12 cellular contexts compared by ENCODE assay signal in genomic region chr18:12598181-12598921, GRCh38. TPM values are rescaled to one million over a fixed set of nuclear protein-coding genes. Genes with fewer than 3 reads are reported as not detected.
A peak's percentile ranks its signal among the peaks of the same experiment; 100 is the strongest.
DNase-seq lines count a peak whose midpoint lies in the region; ATAC-seq, FAIRE-seq and TF ChIP-seq lines count a peak whose summit lies in the region.
"Had no signal": no experiment of that assay in that cellular context is flagged by ENCODE, and none has a peak within 500 bp of the region (broad histone marks: within the 10 kb centered on the region; RNA-seq: fewer than 3 reads in every experiment).

No MANE protein-coding gene starts in this region.

- no peak for TF ChIP-seq POLR2A in vagina (IDR thresholded peaks at IDR 0.05)

- DNase-seq in AG20443 (ENCODE audit: low spot score) (peak; percentile 18), HT1080 (ENCODE audit: low read depth) (peak; percentile 61), astrocyte (ENCODE audit: low read depth) (peak; percentile 43), keratinocyte (ENCODE audit: low read depth, low spot score) (no peak), nucleus accumbens (lab: John Stamatoyannopoulos, UW) (no peak), vagina (ENCODE audit: extremely low spot score in 2 of 2) (no peak), activated gamma-delta T cell treated with Interleukin-2 at 50 U/mL for 16 hours (no peak)
- DNase-seq: activated CD8-positive, alpha-beta memory T cell treated with anti-CD3 and anti-CD28 coated beads, Interleukin-2, amount 50 U/mL, for 48 hours; MM.1S had no signal

- H3K4me3 ChIP-seq in astrocyte (ENCODE audit: insufficient read depth, low read depth, low read length) = peak overlapping the region; percentile 36
- no peak overlapping the region for H3K4me3 ChIP-seq in keratinocyte (ENCODE audit: control insufficient read depth in 2 of 3, extremely low read depth in 1 of 3, insufficient read depth in 2 of 3, low read depth in 1 of 3, low read length in 3 of 3)
- H3K4me3 ChIP-seq in vagina = no peak overlapping the region
- H3K4me3 ChIP-seq: lung, suprapubic skin had no signal

- H2AFZ ChIP-seq in astrocyte (ENCODE audit: low read depth, low read length) = no peak overlapping the region
- H2AFZ ChIP-seq in keratinocyte (ENCODE audit: control insufficient read depth, low read length) = no peak overlapping the region

- TF ChIP-seq CTCF in astrocyte (IDR thresholded peaks at IDR 0.05; ENCODE audit: insufficient read depth, low read depth, low read length) (no peak), keratinocyte (optimal IDR thresholded peaks at IDR 0.05 in 1 of 3, IDR thresholded peaks at IDR 0.05 in 1 of 3, conservative IDR thresholded peaks at IDR 0.05 in 1 of 3; ENCODE audit: extremely low read depth in 1 of 3, insufficient read depth in 2 of 3, low read length in 3 of 3) (no peak), vagina (IDR thresholded peaks at IDR 0.05) (no peak)

- peak overlapping the region; percentile 76 for H3K4me2 ChIP-seq in astrocyte (ENCODE audit: low read length)
- H3K4me2 ChIP-seq in keratinocyte (ENCODE audit: control insufficient read depth, extremely low read depth, insufficient read depth, low read depth, low read length) = peak overlapping the region; percentile 46

- peaks cover 1% of the 10 kb centered on the region for H3K36me3 Mint-ChIP-seq in astrocyte (ENCODE audit: low read depth, unreplicated experiment)

- H3K9me3 Mint-ChIP-seq in astrocyte (ENCODE audit: unreplicated experiment) = no peaks in the 10 kb centered on the region

- H3K4me1 ChIP-seq in astrocyte (ENCODE audit: insufficient read depth, low read length) = peaks cover 35% of the 10 kb centered on the region
- peaks cover 38% of the 10 kb centered on the region for H3K4me1 ChIP-seq in keratinocyte (ENCODE audit: control insufficient read depth, extremely low read depth, insufficient read depth, low read length)
- H3K4me1 ChIP-seq in vagina = peaks cover 10% of the 10 kb centered on the region

- peaks cover 40% of the 10 kb centered on the region for H3K4me1 Mint-ChIP-seq in astrocyte (ENCODE audit: low read depth, unreplicated experiment)

- intact Hi-C loops in vagina (cut with DNase I) = no loop called here

- H3K4me3 Mint-ChIP-seq in astrocyte (ENCODE audit: unreplicated experiment) = peak overlapping the region; percentile 40

- H3K9me3 ChIP-seq in astrocyte (ENCODE audit: insufficient read depth, low read depth, low read length) (no peaks in the 10 kb centered on the region), keratinocyte (ENCODE audit: control insufficient read depth, low read depth, low read length) (no peaks in the 10 kb centered on the region), vagina (no peaks in the 10 kb centered on the region)
- H3K9me3 ChIP-seq: suprapubic skin had no signal

- H3K27ac ChIP-seq in astrocyte (ENCODE audit: low read depth, low read length) (peak overlapping the region; percentile 77), keratinocyte (ENCODE audit: control insufficient read depth, insufficient read depth, low read length) (peak overlapping the region; percentile 68), vagina (no peak overlapping the region)
- H3K27ac ChIP-seq: suprapubic skin had no signal

- peak overlapping the region; percentile 94 for H3K27ac Mint-ChIP-seq in astrocyte (ENCODE audit: unreplicated experiment)

- H3K27me3 Mint-ChIP-seq in astrocyte (ENCODE audit: low read depth, unreplicated experiment) = no peaks in the 10 kb centered on the region

- peaks cover 6% of the 10 kb centered on the region for H4K20me1 ChIP-seq in astrocyte (ENCODE audit: insufficient read depth, low read length)
- H4K20me1 ChIP-seq in keratinocyte (ENCODE audit: control insufficient read depth, extremely low read depth, insufficient read depth, low read length) = no peaks in the 10 kb centered on the region

- H3K36me3 ChIP-seq in astrocyte (ENCODE audit: insufficient read depth, low read length) (no peaks in the 10 kb centered on the region), keratinocyte (ENCODE audit: control insufficient read depth in 2 of 2, extremely low read depth in 1 of 2, insufficient read depth in 2 of 2, low read length in 2 of 2) (no peaks in the 10 kb centered on the region), vagina (no peaks in the 10 kb centered on the region)
- H3K36me3 ChIP-seq: suprapubic skin had no signal

- H3K79me2 ChIP-seq in astrocyte (ENCODE audit: insufficient read depth, low read length) = peaks cover 42% of the 10 kb centered on the region
- H3K79me2 ChIP-seq in keratinocyte (ENCODE audit: control insufficient read depth, insufficient read depth, low read length) = peaks cover 4% of the 10 kb centered on the region

- H3K9ac ChIP-seq in astrocyte (ENCODE audit: low read length) (peak overlapping the region; percentile 73), keratinocyte (ENCODE audit: control insufficient read depth, extremely low read depth, insufficient read depth, low read length) (peak overlapping the region; percentile 19)

- dilution Hi-C loops in keratinocyte (cut with MboI; ENCODE audit: extremely low pct_ligation_motif_present, low sequenced_read_pairs) = no loop called here

- H3K9me1 ChIP-seq in keratinocyte (ENCODE audit: control insufficient read depth, extremely low read depth, insufficient read depth, low read length) = peaks cover 2% of the 10 kb centered on the region

- peak; percentile 23 for FAIRE-seq in astrocyte (lab: Jason Lieb, UNC)
- no peak for FAIRE-seq in keratinocyte (lab: Jason Lieb, UNC)

- H3K27me3 ChIP-seq in astrocyte (ENCODE audit: insufficient read depth, low read length) (no peaks in the 10 kb centered on the region), keratinocyte (ENCODE audit: control insufficient read depth, extremely low read depth, insufficient read depth, low read length) (no peaks in the 10 kb centered on the region), vagina (no peaks in the 10 kb centered on the region)
- H3K27me3 ChIP-seq: suprapubic skin had no signal

- ATAC-seq in GM18520 (IDR thresholded peaks at IDR 0.05; ENCODE audit: unreplicated experiment) = no peak

RNA-seq across cellular contexts. Expression of gene SPIRE1, which starts 59.6 kb away (rescaled TPM):
- total RNA-seq in HT1080 (2014; rRNA removed; shearing (Covaris generic)) = 13.6 and 14.8 TPM in 2 replicates
- 13.6 and 17.2 TPM in 2 replicates for polyA plus RNA-seq in HT1080 (2015; cell fraction: cytosol; rRNA removed)
- 13.9 and 15.4 TPM in 2 replicates for polyA plus RNA-seq in HT1080 (2015; cell fraction: nucleus; rRNA removed)
- total RNA-seq in astrocyte (38.9 and 42.0 TPM in 2 replicates), vagina (15.7 TPM)
- polyA plus RNA-seq in keratinocyte = 14.3 to 20.6 TPM (median 14.4 TPM) in 3 replicates
- polyA plus RNA-seq in keratinocyte (2011; ENCODE audit: low read depth) = 55.0 TPM
- polyA plus RNA-seq in keratinocyte (2011; cell fraction: cytosol; rRNA removed) = 15.1 and 21.3 TPM in 2 replicates
- polyA plus RNA-seq in keratinocyte (2011; cell fraction: nucleus; rRNA removed) = 17.0 and 19.7 TPM in 2 replicates
- 15.4 and 24.3 TPM in 2 replicates for polyA plus RNA-seq in keratinocyte (2012; ENCODE audit: low replicate concordance)
- 12.7 to 21.6 TPM (median 21.5 TPM) in 3 replicates for polyA minus RNA-seq in keratinocyte
- 20.9 TPM for polyA minus RNA-seq in keratinocyte (2011; cell fraction: cytosol; rRNA and poly(A)+ RNA removed)
- 14.2 and 32.3 TPM in 2 replicates for polyA minus RNA-seq in keratinocyte (2011; cell fraction: nucleus; rRNA and poly(A)+ RNA removed)

Comparison
In these comparisons a context has a peak if more than half of its experiments do, and no peak if none do; other contexts are left out.
1. DNase-seq: peak in AG20443 (single experiment), HT1080 (single experiment) and astrocyte (single experiment); none in keratinocyte (single experiment), nucleus accumbens (0 of 56), vagina (0 of 2) and activated gamma-delta T cell treated with Interleukin-2 at 50 U/mL for 16 hours (single experiment).